28 cellular contexts compared by ENCODE assay signal in the genomic region with DNA sequence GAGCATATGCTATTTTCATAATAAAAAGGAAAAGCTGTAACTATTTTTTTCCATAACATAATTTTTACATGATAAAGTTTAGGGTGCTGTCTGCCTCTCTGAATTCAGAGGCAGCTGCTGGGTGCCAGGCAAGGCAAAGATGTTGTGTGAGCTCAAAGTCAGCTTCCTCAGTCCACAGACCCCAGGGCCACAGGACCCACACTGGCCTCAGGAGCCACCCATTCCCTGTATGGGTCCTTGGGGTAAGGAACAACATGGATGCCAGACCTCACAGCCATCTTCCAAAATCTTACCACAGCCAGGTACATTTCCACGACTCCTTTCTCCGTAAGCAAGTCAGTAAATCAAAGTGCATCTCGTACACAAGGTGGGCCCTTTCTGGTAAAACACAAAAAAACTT.
"Had no signal": no experiment of that assay in that cellular context is flagged by ENCODE, and none has a peak within 500 bp of the region (broad histone marks: within the 10 kb centered on the region; RNA-seq: fewer than 3 reads in every experiment).

No MANE protein-coding gene starts in this region.

- ATAC-seq: naive thymus-derived CD8-positive, alpha-beta T cell; natural killer cell treated with Interleukin-12 subunit alpha and Interleukin-12 subunit beta and Interleukin-15 and Interleukin-18, amount 100 ng/mL, for 72 hours; pancreas; psoas muscle; right cardiac atrium; right lobe of liver; stimulated activated effector memory CD8-positive, alpha-beta T cell treated with anti-CD3 and anti-CD28 coated beads, Interleukin-12 subunit alpha, Interleukin-12 subunit beta, amount 100 ng/mL, for 72 hours; stimulated activated naive B cell treated with anti-CD40 and anti-IgM and Interleukin-4, amounts not matched to agents 10 μg/mL and 1 μg/mL and 100 μg/mL, for 72 hours had no signal

- H3K27ac ChIP-seq: neutrophil, pancreas, psoas muscle, right lobe of liver, sigmoid colon, stomach, thoracic aorta, thyroid gland, tibial nerve, upper lobe of left lung, vagina had no signal

- H3K4me3 ChIP-seq: pancreas, psoas muscle, right lobe of liver, sigmoid colon, stomach, thoracic aorta, thyroid gland, tibial nerve, upper lobe of left lung, vagina had no signal

- H3K4me3 Mint-ChIP-seq: naive B cell; naive thymus-derived CD8-positive, alpha-beta T cell; natural killer cell treated with Interleukin-12 subunit alpha and Interleukin-12 subunit beta and Interleukin-15 and Interleukin-18, amount 100 ng/mL, for 72 hours; nephron progenitor cell; neural crest cell; stimulated activated effector memory CD8-positive, alpha-beta T cell treated with anti-CD3 and anti-CD28 coated beads, Interleukin-12 subunit alpha, Interleukin-12 subunit beta, amount 100 ng/mL, for 72 hours; stimulated activated naive B cell treated with anti-CD40 and anti-IgM and Interleukin-4, amounts not matched to agents 10 μg/mL and 1 μg/mL and 100 μg/mL, for 72 hours; stimulated activated naive CD8-positive, alpha-beta T cell treated with anti-CD3 and anti-CD28 coated beads, Interleukin-15, Interleukin-2, amounts not matched to agents 100 ng/mL and 50 ng/mL, for 24 hours had no signal

- H3K27ac Mint-ChIP-seq: naive thymus-derived CD8-positive, alpha-beta T cell; natural killer cell treated with Interleukin-12 subunit alpha and Interleukin-12 subunit beta and Interleukin-15 and Interleukin-18, amount 100 ng/mL, for 72 hours; nephron progenitor cell; progenitor cell of endocrine pancreas; stimulated activated effector memory CD8-positive, alpha-beta T cell treated with anti-CD3 and anti-CD28 coated beads, Interleukin-12 subunit alpha, Interleukin-12 subunit beta, amount 100 ng/mL, for 72 hours; stimulated activated naive B cell treated with anti-CD40 and anti-IgM and Interleukin-4, amounts not matched to agents 10 μg/mL and 1 μg/mL and 100 μg/mL, for 72 hours; stimulated activated naive CD8-positive, alpha-beta T cell treated with anti-CD3 and anti-CD28 coated beads, Interleukin-15, Interleukin-2, amounts not matched to agents 100 ng/mL and 50 ng/mL, for 24 hours had no signal

- H3K9me3 ChIP-seq: neutrophil, pancreas, psoas muscle, right lobe of liver, sigmoid colon, stomach, thoracic aorta, thyroid gland, tibial nerve, upper lobe of left lung, vagina had no signal

- H3K4me1 ChIP-seq: pancreas, psoas muscle, right lobe of liver, sigmoid colon, stomach, thyroid gland, tibial nerve, vagina had no signal

- H3K4me1 Mint-ChIP-seq: naive B cell; naive thymus-derived CD8-positive, alpha-beta T cell; stimulated activated effector memory CD8-positive, alpha-beta T cell treated with anti-CD3 and anti-CD28 coated beads, Interleukin-12 subunit alpha, Interleukin-12 subunit beta, amount 100 ng/mL, for 72 hours; stimulated activated naive B cell treated with anti-CD40 and anti-IgM and Interleukin-4, amounts not matched to agents 10 μg/mL and 1 μg/mL and 100 μg/mL, for 72 hours had no signal

- H3K36me3 ChIP-seq: neutrophil, pancreas, right lobe of liver, sigmoid colon, stomach, thoracic aorta, thyroid gland, tibial nerve, upper lobe of left lung, vagina had no signal

- H3K9me3 Mint-ChIP-seq: naive thymus-derived CD8-positive, alpha-beta T cell; natural killer cell treated with Interleukin-12 subunit alpha and Interleukin-12 subunit beta and Interleukin-15 and Interleukin-18, amount 100 ng/mL, for 72 hours; neural crest cell; stimulated activated effector memory CD8-positive, alpha-beta T cell treated with anti-CD3 and anti-CD28 coated beads, Interleukin-12 subunit alpha, Interleukin-12 subunit beta, amount 100 ng/mL, for 72 hours; stimulated activated naive CD8-positive, alpha-beta T cell treated with anti-CD3 and anti-CD28 coated beads, Interleukin-15, Interleukin-2, amounts not matched to agents 100 ng/mL and 50 ng/mL, for 24 hours had no signal

- H3K27me3 ChIP-seq: right lobe of liver, thyroid gland, upper lobe of left lung, vagina had no signal

- DNase-seq: naive B cell; naive thymus-derived CD8-positive, alpha-beta T cell; nephron progenitor cell; nucleus accumbens; pancreas; psoas muscle; right cardiac atrium; right lobe of liver; sigmoid colon; small intestine; stimulated activated CD4-positive, alpha-beta T cell treated with anti-CD3 and anti-CD28 coated beads, Interleukin-15, amount 100 ng/mL, for 24 hours; stimulated activated CD4-positive, alpha-beta T cell treated with anti-CD3 and anti-CD28 coated beads, Interleukin-2, amount 100 ng/mL, for 24 hours; stimulated activated CD4-positive, alpha-beta T cell treated with anti-CD3 and anti-CD28 coated beads, Interleukin-2, amount 100 ng/mL, for 48 hours; stimulated activated CD4-positive, alpha-beta T cell treated with anti-CD3 and anti-CD28 coated beads, Interleukin-4, amount 100 ng/mL, for 24 hours; stimulated activated naive B cell treated with anti-CD40 and anti-IgM and Interleukin-4, amounts not matched to agents 10 μg/mL and 1 μg/mL and 100 μg/mL, for 72 hours; stimulated activated naive CD4-positive, alpha-beta T cell treated with Interleukin-2 at 50 U/mL for 16 hours; stomach; thyroid gland; upper lobe of left lung had no signal

- H3K36me3 Mint-ChIP-seq: naive B cell; naive thymus-derived CD8-positive, alpha-beta T cell; natural killer cell treated with Interleukin-12 subunit alpha and Interleukin-12 subunit beta and Interleukin-15 and Interleukin-18, amount 100 ng/mL, for 72 hours; stimulated activated effector memory CD8-positive, alpha-beta T cell treated with anti-CD3 and anti-CD28 coated beads, Interleukin-12 subunit alpha, Interleukin-12 subunit beta, amount 100 ng/mL, for 72 hours; stimulated activated naive B cell treated with anti-CD40 and anti-IgM and Interleukin-4, amounts not matched to agents 10 μg/mL and 1 μg/mL and 100 μg/mL, for 72 hours had no signal
